2 cellular contexts compared by ENCODE assay signal in genomic region chr1:30755746-30756145, GRCh38.
TF ChIP-seq lines count a peak whose summit lies in the region.

No MANE protein-coding gene starts in this region.

TF ChIP-seq in liver, 16 proteins besides CTCF, POLR2A, EP300 and RAD21:
- TF ChIP-seq REST (IDR thresholded peaks at IDR 0.05) (no peak), RXRA (IDR thresholded peaks at IDR 0.05) (no peak), ZBTB33 (IDR thresholded peaks at IDR 0.05) (no peak), TAF1 (conservative IDR thresholded peaks at IDR 0.05) (no peak), NR2F2 (IDR thresholded peaks at IDR 0.05) (no peak), SP1 (IDR thresholded peaks at IDR 0.05) (no peak), ATF3 (IDR thresholded peaks at IDR 0.05) (no peak), MAX (IDR thresholded peaks at IDR 0.05) (no peak), HNF4G (IDR thresholded peaks at IDR 0.05) (no peak), EGR1 (IDR thresholded peaks at IDR 0.05; ENCODE audit: low read depth in 2 of 2) (no peak), GABPA (IDR thresholded peaks at IDR 0.05 in 1 of 2, conservative IDR thresholded peaks at IDR 0.05 in 1 of 2) (no peak), HNF4A (conservative IDR thresholded peaks at IDR 0.05) (no peak), FOXA1 (IDR thresholded peaks at IDR 0.05) (no peak), JUND (IDR thresholded peaks at IDR 0.05) (no peak), YY1 (IDR thresholded peaks at IDR 0.05) (no peak), FOXA2 (IDR thresholded peaks at IDR 0.05) (no peak)

TF ChIP-seq in HepG2, 621 proteins besides CTCF, POLR2A, EP300 and RAD21:
- TF ChIP-seq PCBP2 (optimal IDR thresholded peaks at IDR 0.05; ENCODE audit: low read depth, low read length, poor library complexity, severe bottlenecking) = no peak
- no peak for TF ChIP-seq GATAD1 (CRISPR knock-in tag; IDR thresholded peaks at IDR 0.05)
- no peak for TF ChIP-seq NR2F6 (IDR thresholded peaks at IDR 0.05)
- TF ChIP-seq NR2F6 (CRISPR knock-in tag; IDR thresholded peaks at IDR 0.05) = no peak
- TF ChIP-seq ZNF326 (CRISPR knock-in tag; IDR thresholded peaks at IDR 0.05; ENCODE audit: borderline replicate concordance) = no peak
- no peak for TF ChIP-seq CREM (IDR thresholded peaks at IDR 0.05)
- TF ChIP-seq CREM (CRISPR knock-in tag; IDR thresholded peaks at IDR 0.05) = no peak
- no peak for TF ChIP-seq ZNF670 (CRISPR knock-in tag; IDR thresholded peaks at IDR 0.05; ENCODE audit: borderline replicate concordance)
- TF ChIP-seq FOXK2 (IDR thresholded peaks at IDR 0.05) = no peak
- no peak for TF ChIP-seq ZNF850 (CRISPR knock-in tag; conservative IDR thresholded peaks at IDR 0.05)
- TF ChIP-seq PRDM4 (CRISPR knock-in tag; IDR thresholded peaks at IDR 0.05; ENCODE audit: borderline replicate concordance) = no peak
- no peak for TF ChIP-seq ZHX1 (CRISPR knock-in tag; IDR thresholded peaks at IDR 0.05; ENCODE audit: low read depth)
- TF ChIP-seq HMGA1 (CRISPR knock-in tag; conservative IDR thresholded peaks at IDR 0.05) = no peak
- no peak for TF ChIP-seq FOXC1 (CRISPR knock-in tag; IDR thresholded peaks at IDR 0.05; ENCODE audit: borderline replicate concordance)
- TF ChIP-seq HES4 (CRISPR knock-in tag; IDR thresholded peaks at IDR 0.05; ENCODE audit: borderline replicate concordance) = no peak
- TF ChIP-seq ZNF232 (CRISPR knock-in tag; IDR thresholded peaks at IDR 0.05; ENCODE audit: borderline replicate concordance) = no peak
- no peak for TF ChIP-seq BHLHE40 (IDR thresholded peaks at IDR 0.05; ENCODE audit: low read length)
- no peak for TF ChIP-seq PBX3 (CRISPR knock-in tag; IDR thresholded peaks at IDR 0.05; ENCODE audit: borderline replicate concordance)
- TF ChIP-seq NR2C2 (CRISPR knock-in tag; IDR thresholded peaks at IDR 0.05; ENCODE audit: borderline replicate concordance) = no peak
- no peak for TF ChIP-seq FLYWCH1 (CRISPR knock-in tag; IDR thresholded peaks at IDR 0.05)
